In genomic region chr17:82529914-82530300, GRCh38 we compare ENCODE assay signal across 18 cellular contexts. TPM values are rescaled to one million over a fixed set of nuclear protein-coding genes. Genes with fewer than 3 reads are reported as not detected.
DNase-seq lines count a peak whose midpoint lies in the region; ATAC-seq and TF ChIP-seq lines count a peak whose summit lies in the region.
"Had no signal": no experiment of that assay in that cellular context is flagged by ENCODE, and none has a peak within 500 bp of the region (broad histone marks: within the 10 kb centered on the region; RNA-seq: fewer than 3 reads in every experiment).

No MANE protein-coding gene starts in this region.

- H3K4me2 ChIP-seq in fibroblast of lung (ENCODE audit: extremely low read depth, insufficient read depth, low read length) = no peak overlapping the region

- H3K27ac Mint-ChIP-seq in activated CD4-positive, alpha-beta memory T cell treated with anti-CD3 and anti-CD28 coated beads for 36 hours = peak overlapping the region; percentile 49
- no peak overlapping the region for H3K27ac Mint-ChIP-seq in activated CD4-positive, alpha-beta memory T cell treated with anti-CD3 and anti-CD28 coated beads, Interleukin-2, amount 10 ng/mL, durations not matched to agents 7 days and 5 days
- H3K27ac Mint-ChIP-seq in glutamatergic neuron (ENCODE audit: unreplicated experiment) = no peak overlapping the region
- H3K27ac Mint-ChIP-seq: CD8-positive, alpha-beta T cell; endodermal cell had no signal

- H3K4me3 ChIP-seq in SJSA1 = no peak overlapping the region
- no peak overlapping the region for H3K4me3 ChIP-seq in fibroblast of lung (replicated peaks in 1 of 4; ENCODE audit: control extremely low read depth in 1 of 4, insufficient read depth in 1 of 4, low read depth in 3 of 4, low read length in 4 of 4)
- no peak overlapping the region for H3K4me3 ChIP-seq in skeletal muscle tissue (ENCODE audit: low read length in 3 of 3)
- H3K4me3 ChIP-seq: A549 had no signal

- peaks cover 35% of the 10 kb centered on the region for H3K4me1 ChIP-seq in SJSA1 (replicated peaks)
- peaks cover 4% of the 10 kb centered on the region for H3K4me1 ChIP-seq in fibroblast of lung (ENCODE audit: control insufficient read depth, extremely low read depth, insufficient read depth, low read length)
- peaks cover 62 to 66% (median 62%) of the 10 kb centered on the region in 3 donors for H3K4me1 ChIP-seq in skeletal muscle tissue (ENCODE audit: control insufficient read depth in 3 of 3, insufficient read depth in 3 of 3, low read length in 3 of 3)

- H4K20me1 ChIP-seq in fibroblast of lung (ENCODE audit: control insufficient read depth, extremely low read depth, insufficient read depth, low read length) = no peaks in the 10 kb centered on the region

- no peak overlapping the region for H2AFZ ChIP-seq in fibroblast of lung (ENCODE audit: low read length)

- TF ChIP-seq CTCF in fibroblast of lung (conservative IDR thresholded peaks at IDR 0.05 in 1 of 2, IDR thresholded peaks at IDR 0.05 in 1 of 2; ENCODE audit: low read depth in 1 of 2, low read length in 2 of 2) (no peak), glutamatergic neuron (IDR thresholded peaks at IDR 0.05; ENCODE audit: partially characterized antibody, unreplicated experiment) (no peak)

- peaks cover 4% of the 10 kb centered on the region for H3K36me3 Mint-ChIP-seq in activated CD4-positive, alpha-beta memory T cell treated with anti-CD3 and anti-CD28 coated beads for 36 hours
- peaks cover 16% of the 10 kb centered on the region for H3K36me3 Mint-ChIP-seq in activated CD4-positive, alpha-beta memory T cell treated with anti-CD3 and anti-CD28 coated beads, Interleukin-2, amount 10 ng/mL, durations not matched to agents 7 days and 5 days (ENCODE audit: low read depth)
- no peaks in the 10 kb centered on the region for H3K36me3 Mint-ChIP-seq in glutamatergic neuron (ENCODE audit: unreplicated experiment)
- H3K36me3 Mint-ChIP-seq: activated naive CD4-positive, alpha-beta T cell treated with anti-CD3 and anti-CD28 coated beads, Interleukin-2, amount 50 U/mL, for 72 hours had no signal

- POLR2A ChIA-PET in activated CD4-positive, alpha-beta memory T cell treated with anti-CD3 and anti-CD28 coated beads for 36 hours (lab: Charles Lee) = interaction anchor here (1.6 kb wide), 1 partner anchor 11 kb away, joined by 5 read pairs; the partner anchor contains the start of gene FOXK2
- POLR2A ChIA-PET in activated CD4-positive, alpha-beta memory T cell treated with anti-CD3 and anti-CD28 coated beads, Interleukin-2, amount 10 ng/mL, durations not matched to agents 7 days and 5 days (lab: Charles Lee) = interaction anchor here (5.5 kb wide), 1 partner anchor 10 kb away, joined by 38 read pairs; the partner anchor contains the start of gene FOXK2

- H3K9me3 ChIP-seq in SJSA1 (replicated peaks) (no peaks in the 10 kb centered on the region), fibroblast of lung (ENCODE audit: control insufficient read depth, insufficient read depth, low read depth, low read length) (no peaks in the 10 kb centered on the region), skeletal muscle tissue (ENCODE audit: control insufficient read depth in 3 of 3, low read length in 3 of 3) (no peaks in the 10 kb centered on the region)
- H3K9me3 ChIP-seq: A549 had no signal

- peaks cover 59% of the 10 kb centered on the region for H3K4me1 Mint-ChIP-seq in activated CD4-positive, alpha-beta memory T cell treated with anti-CD3 and anti-CD28 coated beads for 36 hours (ENCODE audit: low read depth)
- peaks cover 49% of the 10 kb centered on the region for H3K4me1 Mint-ChIP-seq in activated CD4-positive, alpha-beta memory T cell treated with anti-CD3 and anti-CD28 coated beads, Interleukin-2, amount 10 ng/mL, durations not matched to agents 7 days and 5 days
- H3K4me1 Mint-ChIP-seq in glutamatergic neuron (ENCODE audit: low read depth, unreplicated experiment) = peaks cover 37% of the 10 kb centered on the region

- H3K27ac ChIP-seq in SJSA1 = 0 out of 2 replicates have a peak overlapping the region, but pooled peaks have one; percentile 0
- peak overlapping the region; percentile 3 for H3K27ac ChIP-seq in fibroblast of lung (ENCODE audit: insufficient read depth, low read length)
- H3K27ac ChIP-seq in skeletal muscle tissue (ENCODE audit: low read depth, low read length) = peak overlapping the region; percentile 32

- CTCF ChIA-PET in activated CD4-positive, alpha-beta memory T cell treated with anti-CD3 and anti-CD28 coated beads for 36 hours (lab: Charles Lee) = no interaction called here
- CTCF ChIA-PET in activated CD4-positive, alpha-beta memory T cell treated with anti-CD3 and anti-CD28 coated beads, Interleukin-2, amount 10 ng/mL, durations not matched to agents 7 days and 5 days (lab: Charles Lee) = interaction anchor here (0.6 to 2.5 kb wide), 5 partner anchors 10 to 59 kb away, joined by 3 to 14 read pairs (median 4); partner anchors contain the start of gene FOXK2

- intact Hi-C loops in activated CD4-positive, alpha-beta memory T cell treated with anti-CD3 and anti-CD28 coated beads for 36 hours (cut with micrococcal nuclease) = loop anchor here (5.0 kb wide), 1 partner anchor 33 kb away; no protein-coding TSS in a partner anchor

- H3K9me3 Mint-ChIP-seq in activated CD4-positive, alpha-beta memory T cell treated with anti-CD3 and anti-CD28 coated beads for 36 hours = no peaks in the 10 kb centered on the region
- H3K9me3 Mint-ChIP-seq in activated CD4-positive, alpha-beta memory T cell treated with anti-CD3 and anti-CD28 coated beads, Interleukin-2, amount 10 ng/mL, durations not matched to agents 7 days and 5 days = no peaks in the 10 kb centered on the region
- H3K9me3 Mint-ChIP-seq in glutamatergic neuron (ENCODE audit: unreplicated experiment) = no peaks in the 10 kb centered on the region
- H3K9me3 Mint-ChIP-seq: activated naive CD4-positive, alpha-beta T cell treated with anti-CD3 and anti-CD28 coated beads, Interleukin-2, amount 50 U/mL, for 72 hours; CD8-positive, alpha-beta T cell; endodermal cell; stimulated activated naive CD8-positive, alpha-beta T cell treated with anti-CD3 and anti-CD28 coated beads, Interleukin-15, amount 100 ng/mL, for 72 hours had no signal

- H3K79me2 ChIP-seq in fibroblast of lung (ENCODE audit: control insufficient read depth, insufficient read depth, low read length) = peaks cover 89% of the 10 kb centered on the region

- no peak overlapping the region for H3K4me3 Mint-ChIP-seq in activated CD4-positive, alpha-beta memory T cell treated with anti-CD3 and anti-CD28 coated beads for 36 hours
- no peak overlapping the region for H3K4me3 Mint-ChIP-seq in activated CD4-positive, alpha-beta memory T cell treated with anti-CD3 and anti-CD28 coated beads, Interleukin-2, amount 10 ng/mL, durations not matched to agents 7 days and 5 days
- H3K4me3 Mint-ChIP-seq in glutamatergic neuron (ENCODE audit: unreplicated experiment) = no peak overlapping the region
- H3K4me3 Mint-ChIP-seq: CD8-positive, alpha-beta T cell; endodermal cell had no signal

- no peak for ATAC-seq in GM21515 (IDR thresholded peaks at IDR 0.05; ENCODE audit: unreplicated experiment)
- ATAC-seq: A549; CD8-positive, alpha-beta T cell had no signal

- no peaks in the 10 kb centered on the region for H3K27me3 ChIP-seq in SJSA1 (replicated peaks)
- no peaks in the 10 kb centered on the region for H3K27me3 ChIP-seq in fibroblast of lung (ENCODE audit: control insufficient read depth, insufficient read depth, low read length)
- H3K27me3 ChIP-seq in skeletal muscle tissue (ENCODE audit: control insufficient read depth in 3 of 3, insufficient read depth in 3 of 3, low read length in 3 of 3) = no peaks in the 10 kb centered on the region

- no peak overlapping the region for H3K9ac ChIP-seq in fibroblast of lung (ENCODE audit: insufficient read depth, low read length)
- peak overlapping the region in 1 of 3 donors; percentile 33 for H3K9ac ChIP-seq in skeletal muscle tissue (ENCODE audit: low read depth in 1 of 3, low read length in 3 of 3)

- no peaks in the 10 kb centered on the region for H3K36me3 ChIP-seq in SJSA1
- H3K36me3 ChIP-seq in fibroblast of lung (ENCODE audit: control insufficient read depth, insufficient read depth, low read length) = no peaks in the 10 kb centered on the region
- no peaks in the 10 kb centered on the region for H3K36me3 ChIP-seq in skeletal muscle tissue (ENCODE audit: control insufficient read depth in 3 of 3, insufficient read depth in 3 of 3, low read length in 3 of 3)

- DNase-seq in activated CD4-positive, alpha-beta memory T cell treated with anti-CD3 and anti-CD28 coated beads for 36 hours = no peak
- DNase-seq in activated CD4-positive, alpha-beta memory T cell treated with anti-CD3 and anti-CD28 coated beads, Interleukin-2, amount 10 ng/mL, durations not matched to agents 7 days and 5 days = no peak
- DNase-seq in SJSA1 (ENCODE audit: low read depth in 1 of 2, low spot score in 2 of 2) (no peak), fibroblast of lung (ENCODE audit: low read depth in 2 of 2) (no peak), glutamatergic neuron (no peak)
- DNase-seq in effector CD4-positive, alpha-beta T cell = no peak
- DNase-seq: CD8-positive, alpha-beta T cell; central memory CD4-positive, alpha-beta T cell; endodermal cell; Karpas-422; NCI-H1417; nucleus accumbens; stimulated activated CD4-positive, alpha-beta T cell treated with anti-CD3 and anti-CD28 coated beads, Interleukin-12 subunit alpha, Interleukin-12 subunit beta, amount 100 ng/mL, for 4 hours had no signal

- no peaks in the 10 kb centered on the region for H3K27me3 Mint-ChIP-seq in activated CD4-positive, alpha-beta memory T cell treated with anti-CD3 and anti-CD28 coated beads for 36 hours
- H3K27me3 Mint-ChIP-seq in activated CD4-positive, alpha-beta memory T cell treated with anti-CD3 and anti-CD28 coated beads, Interleukin-2, amount 10 ng/mL, durations not matched to agents 7 days and 5 days = no peaks in the 10 kb centered on the region
- peaks cover 4% of the 10 kb centered on the region for H3K27me3 Mint-ChIP-seq in glutamatergic neuron (ENCODE audit: unreplicated experiment)
- H3K27me3 Mint-ChIP-seq: stimulated activated naive CD8-positive, alpha-beta T cell treated with anti-CD3 and anti-CD28 coated beads, Interleukin-15, amount 100 ng/mL, for 72 hours had no signal

RNA-seq across cellular contexts. Expression of gene FOXK2, which starts 10.4 kb away (rescaled TPM):
- total RNA-seq in activated CD4-positive, alpha-beta memory T cell treated with anti-CD3 and anti-CD28 coated beads for 36 hours = 10 to 100 TPM; 49.3 to 60.8 TPM
- total RNA-seq in activated CD4-positive, alpha-beta memory T cell treated with anti-CD3 and anti-CD28 coated beads, Interleukin-2, amount 10 ng/mL, durations not matched to agents 7 days and 5 days = 10 to 100 TPM; 53.3 to 68.2 TPM
- total RNA-seq in SJSA1 (2014; rRNA removed; shearing (Covaris generic)) = 39.3 and 54.9 TPM in 2 replicates
- total RNA-seq in fibroblast of lung (25.4 and 33.2 TPM in 2 replicates), skeletal muscle tissue (27.7 TPM), glutamatergic neuron (ENCODE audit: unreplicated experiment) (95.7 TPM)
- 23.5 and 24.2 TPM in 2 replicates for polyA plus RNA-seq in fibroblast of lung
- polyA plus RNA-seq in fibroblast of lung (2012) = 25.9 and 30.7 TPM in 2 replicates
- polyA minus RNA-seq in fibroblast of lung (ENCODE audit: low replicate concordance) = 31.8 and 33.6 TPM in 2 replicates
